In the genomic region with DNA sequence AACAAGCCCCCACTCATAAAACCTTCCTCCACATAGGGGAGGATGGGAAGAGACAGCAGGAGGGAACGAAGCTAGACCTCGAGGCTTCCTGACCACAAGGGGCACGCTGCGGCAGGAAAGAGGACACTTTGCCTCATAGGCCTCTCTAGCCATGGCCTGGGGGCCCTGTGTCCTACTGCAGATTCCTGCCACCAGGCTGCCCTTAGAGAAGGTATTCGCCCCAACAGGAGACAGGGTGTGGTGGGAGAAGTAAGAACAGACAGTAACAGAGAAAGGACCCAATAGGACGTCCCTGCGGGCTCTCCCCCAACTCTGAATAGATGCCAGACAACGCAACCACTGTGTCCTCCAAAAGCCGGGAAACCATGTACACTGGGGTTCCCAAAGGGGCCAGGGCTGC, we compare ENCODE assay signal across 11 cellular contexts. TPM values are rescaled to one million over a fixed set of nuclear protein-coding genes. Genes with fewer than 3 reads are reported as not detected.
A peak's percentile ranks its signal among the peaks of the same experiment; 100 is the strongest.
DNase-seq lines count a peak whose midpoint lies in the region; ATAC-seq and TF ChIP-seq lines count a peak whose summit lies in the region.
"Had no signal": no experiment of that assay in that cellular context is flagged by ENCODE, and none has a peak within 500 bp of the region (broad histone marks: within the 10 kb centered on the region; RNA-seq: fewer than 3 reads in every experiment).

No MANE protein-coding gene starts in this region.

- no peaks in the 10 kb centered on the region for H3K9me3 ChIP-seq in HCT116 (ENCODE audit: control insufficient read depth in 1 of 2, insufficient read depth in 1 of 2, low read depth in 1 of 2, low read length in 2 of 2)
- no peaks in the 10 kb centered on the region for H3K9me3 ChIP-seq in endodermal cell (ENCODE audit: control insufficient read depth, low read length)
- no peaks in the 10 kb centered on the region for H3K9me3 ChIP-seq in lower lobe of right lung
- no peaks in the 10 kb centered on the region for H3K9me3 ChIP-seq in stomach
- H3K9me3 ChIP-seq in upper lobe of right lung, result no peaks in the 10 kb centered on the region

- no peaks in the 10 kb centered on the region for H4K20me1 ChIP-seq in HCT116 (ENCODE audit: insufficient read depth)

- no peak overlapping the region for H3K9ac ChIP-seq in HCT116 (ENCODE audit: low read length)
- no peak overlapping the region for H3K9ac ChIP-seq in endodermal cell (ENCODE audit: extremely low read depth, low read length, poor library complexity, severe bottlenecking)

- no peaks in the 10 kb centered on the region for H3K79me2 ChIP-seq in HCT116 (ENCODE audit: insufficient read depth, low read length)

- no peak overlapping the region for H3K4me3 Mint-ChIP-seq in endodermal cell
- no peak overlapping the region for H3K4me3 Mint-ChIP-seq in activated T-helper 1 cell treated with anti-CD3 and anti-CD28 coated beads, Interleukin-12 subunit alpha, Interleukin-12 subunit beta, Interleukin-2, Interleukin-4 antibody, amounts not matched to agents 30 ng/mL and 10 ng/mL and 1 ng/mL, durations not matched to agents 14 hours and 24 hours and 36 hours
- H3K4me3 Mint-ChIP-seq: activated naive CD4-positive, alpha-beta T cell treated with anti-CD3 and anti-CD28 coated beads for 36 hours; naive thymus-derived CD4-positive, alpha-beta T cell had no signal

- H3K4me3 ChIP-seq in HCT116 (replicated peaks in 1 of 2; ENCODE audit: low read depth in 1 of 2, low read length in 2 of 2) (no peak overlapping the region), endodermal cell (ENCODE audit: low read length) (no peak overlapping the region), lower lobe of right lung (no peak overlapping the region), stomach (peak overlapping the region in 2 of 4 donors; percentile 10 to 12), upper lobe of right lung (no peak overlapping the region)

- no peak overlapping the region for H3K4me2 ChIP-seq in HCT116 (ENCODE audit: low read length)

- ATAC-seq in HCT116 (peak; percentile 50; the same call in 1 of the 2 replicates), lower lobe of right lung (no peak), upper lobe of right lung (no peak), GM18907 (IDR thresholded peaks at IDR 0.05; ENCODE audit: unreplicated experiment) (no peak)
- ATAC-seq: naive thymus-derived CD4-positive, alpha-beta T cell had no signal

- intact Hi-C loops in HCT116 (cut with micrococcal nuclease), result no loop called here
- intact Hi-C loops in lower lobe of right lung (cut with DNase I), result no loop called here
- intact Hi-C loops in stomach (cut with DNase I; ENCODE audit: low total_unique reads), result no loop called here
- intact Hi-C loops in upper lobe of right lung (cut with DNase I), result no loop called here
- intact Hi-C loops in activated T-helper 1 cell treated with anti-CD3 and anti-CD28 coated beads, Interleukin-12 subunit alpha, Interleukin-12 subunit beta, Interleukin-2, Interleukin-4 antibody, amounts not matched to agents 30 ng/mL and 10 ng/mL and 1 ng/mL, durations not matched to agents 14 hours and 24 hours and 36 hours (cut with micrococcal nuclease), result no loop called here

- no TSS peak for BruUV-seq in HCT116 (replicated peaks; lab: Mats Ljungman, UMichigan)

- H3K27ac ChIP-seq in HCT116 (ENCODE audit: low read depth, low read length) (no peak overlapping the region), endodermal cell (ENCODE audit: low read depth, low read length) (no peak overlapping the region), lower lobe of right lung (peak overlapping the region; percentile 68), stomach (peak overlapping the region; percentile 54 to 89 (median 79)), upper lobe of right lung (no peak overlapping the region)

- peaks cover 31% of the 10 kb centered on the region for H3K4me1 Mint-ChIP-seq in endodermal cell
- no peaks in the 10 kb centered on the region for H3K4me1 Mint-ChIP-seq in activated T-helper 1 cell treated with anti-CD3 and anti-CD28 coated beads, Interleukin-12 subunit alpha, Interleukin-12 subunit beta, Interleukin-2, Interleukin-4 antibody, amounts not matched to agents 30 ng/mL and 10 ng/mL and 1 ng/mL, durations not matched to agents 14 hours and 24 hours and 36 hours (ENCODE audit: low read depth)
- H3K4me1 Mint-ChIP-seq: naive thymus-derived CD4-positive, alpha-beta T cell had no signal

- no peak overlapping the region for H2AFZ ChIP-seq in HCT116 (ENCODE audit: low read depth, low read length, poor library complexity, severe bottlenecking)

- H3K27me3 ChIP-seq in HCT116 (ENCODE audit: insufficient read depth, low read length), result no peaks in the 10 kb centered on the region
- H3K27me3 ChIP-seq in endodermal cell (ENCODE audit: control insufficient read depth, insufficient read depth, low read length, poor library complexity, severe bottlenecking), result peaks cover 3% of the 10 kb centered on the region
- H3K27me3 ChIP-seq in lower lobe of right lung (ENCODE audit: low read depth), result no peaks in the 10 kb centered on the region
- H3K27me3 ChIP-seq in stomach, result no peaks in the 10 kb centered on the region
- H3K27me3 ChIP-seq in upper lobe of right lung, result no peaks in the 10 kb centered on the region

- H3K4me1 ChIP-seq in HCT116 (ENCODE audit: control insufficient read depth in 1 of 2, insufficient read depth in 2 of 2, low read length in 2 of 2) (no peaks in the 10 kb centered on the region), endodermal cell (ENCODE audit: control insufficient read depth, insufficient read depth, low read length) (peaks cover 4% of the 10 kb centered on the region), lower lobe of right lung (no peaks in the 10 kb centered on the region), stomach (peaks cover 8 to 73% (median 48%) of the 10 kb centered on the region in 4 donors), upper lobe of right lung (no peaks in the 10 kb centered on the region)

- TF ChIP-seq CTCF in HCT116 (IDR thresholded peaks at IDR 0.05 in 2 of 3, conservative IDR thresholded peaks at IDR 0.05 in 1 of 3; ENCODE audit: borderline replicate concordance in 1 of 3, insufficient read depth in 1 of 3, low read depth in 2 of 3, low read length in 2 of 3) (peak in 1 of 3 experiments; percentile 16; a peak in 1 of 6 replicates), endodermal cell (conservative IDR thresholded peaks at IDR 0.05) (peak; percentile 72), lower lobe of right lung (IDR thresholded peaks at IDR 0.05) (no peak), stomach (IDR thresholded peaks at IDR 0.05) (no peak), upper lobe of right lung (IDR thresholded peaks at IDR 0.05) (no peak)

- no peaks in the 10 kb centered on the region for H3K27me3 Mint-ChIP-seq in endodermal cell (ENCODE audit: insufficient read depth)
- peaks cover 5% of the 10 kb centered on the region for H3K27me3 Mint-ChIP-seq in activated T-helper 1 cell treated with anti-CD3 and anti-CD28 coated beads, Interleukin-12 subunit alpha, Interleukin-12 subunit beta, Interleukin-2, Interleukin-4 antibody, amounts not matched to agents 30 ng/mL and 10 ng/mL and 1 ng/mL, durations not matched to agents 14 hours and 24 hours and 36 hours (ENCODE audit: insufficient read depth)

- no peaks in the 10 kb centered on the region for H3K36me3 ChIP-seq in HCT116 (ENCODE audit: control insufficient read depth in 1 of 2, insufficient read depth in 2 of 2, low read length in 2 of 2)
- H3K36me3 ChIP-seq in endodermal cell (ENCODE audit: control insufficient read depth, insufficient read depth, low read length), result no peaks in the 10 kb centered on the region
- no peaks in the 10 kb centered on the region for H3K36me3 ChIP-seq in lower lobe of right lung
- H3K36me3 ChIP-seq in stomach, result no peaks in the 10 kb centered on the region
- H3K36me3 ChIP-seq in upper lobe of right lung, result no peaks in the 10 kb centered on the region

- peak overlapping the region; percentile 79 for H3K27ac Mint-ChIP-seq in endodermal cell
- no peak overlapping the region for H3K27ac Mint-ChIP-seq in activated T-helper 1 cell treated with anti-CD3 and anti-CD28 coated beads, Interleukin-12 subunit alpha, Interleukin-12 subunit beta, Interleukin-2, Interleukin-4 antibody, amounts not matched to agents 30 ng/mL and 10 ng/mL and 1 ng/mL, durations not matched to agents 14 hours and 24 hours and 36 hours
- H3K27ac Mint-ChIP-seq: activated naive CD4-positive, alpha-beta T cell treated with anti-CD3 and anti-CD28 coated beads for 36 hours; naive thymus-derived CD4-positive, alpha-beta T cell had no signal

- TF ChIP-seq POLR2A in HCT116 (IDR thresholded peaks at IDR 0.05; ENCODE audit: borderline replicate concordance, extremely low read depth, insufficient read depth, insufficient read length) (no peak), stomach (IDR thresholded peaks at IDR 0.05) (no peak)

- DNase-seq in HCT116 (ENCODE audit: low read depth, low spot score), result no peak
- peak; percentile 82 for DNase-seq in endodermal cell
- no peak for DNase-seq in lower lobe of right lung
- DNase-seq in stomach, result no peak
- no peak for DNase-seq in upper lobe of right lung
- no peak for DNase-seq in activated T-helper 1 cell treated with anti-CD3 and anti-CD28 coated beads, Interleukin-12 subunit alpha, Interleukin-12 subunit beta, Interleukin-2, Interleukin-4 antibody, amounts not matched to agents 30 ng/mL and 10 ng/mL and 1 ng/mL, durations not matched to agents 14 hours and 24 hours and 36 hours (ENCODE audit: low spot score)
- no peak for DNase-seq in DMS53 (lab: John Stamatoyannopoulos, UW)
- DNase-seq: activated naive CD4-positive, alpha-beta T cell treated with anti-CD3 and anti-CD28 coated beads for 36 hours; naive thymus-derived CD4-positive, alpha-beta T cell; NCI-H1048 had no signal

- POLR2A ChIA-PET in HCT116 (lab: Charles Lee), result no interaction called here

- RAD21 ChIA-PET in HCT116 (lab: Charles Lee; ENCODE audit: low non-redundant PET in 1 of 2, low total read pairs in 2 of 2, uncharacterized antibody in 2 of 2, unreplicated experiment in 2 of 2), result no interaction called here

- H3K9me3 Mint-ChIP-seq in endodermal cell, result no peaks in the 10 kb centered on the region
- no peaks in the 10 kb centered on the region for H3K9me3 Mint-ChIP-seq in activated T-helper 1 cell treated with anti-CD3 and anti-CD28 coated beads, Interleukin-12 subunit alpha, Interleukin-12 subunit beta, Interleukin-2, Interleukin-4 antibody, amounts not matched to agents 30 ng/mL and 10 ng/mL and 1 ng/mL, durations not matched to agents 14 hours and 24 hours and 36 hours
- H3K9me3 Mint-ChIP-seq: activated naive CD4-positive, alpha-beta T cell treated with anti-CD3 and anti-CD28 coated beads for 36 hours; naive thymus-derived CD4-positive, alpha-beta T cell had no signal

- no peaks in the 10 kb centered on the region for H3K36me3 Mint-ChIP-seq in endodermal cell (ENCODE audit: low read depth)
- no peaks in the 10 kb centered on the region for H3K36me3 Mint-ChIP-seq in activated T-helper 1 cell treated with anti-CD3 and anti-CD28 coated beads, Interleukin-12 subunit alpha, Interleukin-12 subunit beta, Interleukin-2, Interleukin-4 antibody, amounts not matched to agents 30 ng/mL and 10 ng/mL and 1 ng/mL, durations not matched to agents 14 hours and 24 hours and 36 hours (ENCODE audit: low read depth)
- H3K36me3 Mint-ChIP-seq: naive thymus-derived CD4-positive, alpha-beta T cell had no signal

- WGBS in endodermal cell (ENCODE audit: insufficient coverage in 1 of 2, insufficient read length in 1 of 2), 2 experiments, result 93 to 96% methylated on average over 8 to 9 of the region's 9 CpGs
- 52 to 84% (median 75%) methylated on average over 9 of the region's 9 CpGs for WGBS in stomach, 5 donors

- H3K9me2 ChIP-seq in HCT116 (ENCODE audit: insufficient read depth), result no peaks in the 10 kb centered on the region

- CTCF ChIA-PET in HCT116 (lab: Charles Lee), result no interaction called here

- TF ChIP-seq RAD21 in HCT116 (IDR thresholded peaks at IDR 0.05; ENCODE audit: low read depth), result no peak

- TF ChIP-seq EP300 in stomach (IDR thresholded peaks at IDR 0.05), result no peak

RNA-seq across cellular contexts. Expression of a gene that starts 36.8 kb away (rescaled TPM):
- total RNA-seq in HCT116 (2021; ENCODE audit: unreplicated experiment) (0.49 TPM), endodermal cell (1 to 10 TPM; 3.9 to 5.2 TPM), lower lobe of right lung (5.6 TPM), stomach (10 to 100 TPM in 4 of 5 donors, 1 to 10 TPM in 1; 6.1 to 79.9 (median 28.3) TPM), upper lobe of right lung (4.0 TPM)
- 0.45 and 0.53 TPM in 2 replicates for polyA plus RNA-seq in HCT116 (2012)
- 3.5 TPM for polyA plus RNA-seq in endodermal cell (2013, experiment 1 of 2)
- 3.0 TPM for polyA plus RNA-seq in endodermal cell (2013, experiment 2 of 2)
- polyA plus RNA-seq in stomach, result 10 to 100 TPM in 1 of 3 donors, 1 to 10 TPM in 2; 1.8 to 13.1 (median 2.7) TPM
- total RNA-seq in activated T-helper 1 cell treated with anti-CD3 and anti-CD28 coated beads, Interleukin-12 subunit alpha, Interleukin-12 subunit beta, Interleukin-2, Interleukin-4 antibody, amounts not matched to agents 30 ng/mL and 10 ng/mL and 1 ng/mL, durations not matched to agents 14 hours and 24 hours and 36 hours, result not detected in 2 replicates
- total RNA-seq: naive thymus-derived CD4-positive, alpha-beta T cell had no signal

Comparison
In these comparisons a context has a peak if more than half of its experiments do, and no peak if none do; other contexts are left out.
1. H3K27ac ChIP-seq: peak in lower lobe of right lung (single experiment) and stomach (5 of 5); none in HCT116 (single experiment), endodermal cell (single experiment) and upper lobe of right lung (single experiment).